23 cellular contexts compared by ENCODE assay signal in the genomic region with DNA sequence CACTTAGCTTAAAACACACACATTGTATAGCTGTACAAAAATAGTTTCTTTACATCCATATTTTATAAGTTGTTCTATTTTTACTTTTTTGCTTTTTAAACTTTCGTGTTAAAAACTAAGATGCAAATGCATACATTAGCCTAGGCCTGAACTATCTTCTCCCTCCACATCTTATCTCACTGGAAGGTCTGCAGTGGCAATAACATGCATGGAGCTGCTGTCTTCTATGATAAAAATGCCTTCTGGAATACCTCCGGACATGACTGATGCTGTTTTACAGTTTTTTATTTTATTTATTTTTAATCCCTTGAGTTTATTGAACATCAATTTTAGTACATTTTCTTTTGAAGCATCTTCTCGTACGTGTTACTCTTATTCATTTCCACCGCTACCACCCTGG.
"Had no signal": no experiment of that assay in that cellular context is flagged by ENCODE, and none has a peak within 500 bp of the region (broad histone marks: within the 10 kb centered on the region; RNA-seq: fewer than 3 reads in every experiment).

No MANE protein-coding gene starts in this region.

- FAIRE-seq: endometrium, frontal cortex, keratinocyte had no signal

- ATAC-seq: effector memory CD8-positive, alpha-beta T cell; foreskin keratinocyte; gastroesophageal sphincter; heart left ventricle; left cardiac atrium; left lung; left ventricle myocardium superior; lower lobe of right lung; mucosa of descending colon had no signal

- DNase-seq: colonic mucosa; cortex of kidney; effector CD8-positive, alpha-beta T cell; effector memory CD8-positive, alpha-beta T cell; endodermal cell; foreskin keratinocyte; heart left ventricle; hypothalamus; immature natural killer cell; left cardiac atrium; left lung; left ventricle myocardium superior; lower lobe of right lung; mesenchymal stem cell; mucosa of descending colon; naive B cell had no signal

- H3K4me3 ChIP-seq: colonic mucosa, esophagus muscularis mucosa, gastroesophageal sphincter, heart left ventricle, hepatocyte, left lung, lower lobe of right lung, mucosa of descending colon had no signal

- H3K27me3 ChIP-seq: colonic mucosa, esophagus muscularis mucosa, foreskin keratinocyte, gastroesophageal sphincter, heart left ventricle, hepatocyte, left lung had no signal

- H3K79me2 ChIP-seq: hepatocyte had no signal

- H3K36me3 ChIP-seq: colonic mucosa, esophagus muscularis mucosa, gastroesophageal sphincter, heart left ventricle, left lung, lower lobe of right lung had no signal

- H3K4me1 ChIP-seq: colonic mucosa, esophagus muscularis mucosa, foreskin keratinocyte, gastroesophageal sphincter, heart left ventricle, left lung, lower lobe of right lung had no signal

- H3K9me3 ChIP-seq: colonic mucosa, esophagus muscularis mucosa, gastroesophageal sphincter, heart left ventricle, left lung, lower lobe of right lung, mucosa of descending colon had no signal

- H3K27ac ChIP-seq: colonic mucosa, epithelial cell of prostate, esophagus muscularis mucosa, foreskin keratinocyte, gastroesophageal sphincter, heart left ventricle, hepatocyte, left lung, lower lobe of right lung had no signal

- H3K4me2 ChIP-seq: hepatocyte had no signal

- H2AFZ ChIP-seq: hepatocyte had no signal
